8 cellular contexts compared by ENCODE assay signal in the genomic region with DNA sequence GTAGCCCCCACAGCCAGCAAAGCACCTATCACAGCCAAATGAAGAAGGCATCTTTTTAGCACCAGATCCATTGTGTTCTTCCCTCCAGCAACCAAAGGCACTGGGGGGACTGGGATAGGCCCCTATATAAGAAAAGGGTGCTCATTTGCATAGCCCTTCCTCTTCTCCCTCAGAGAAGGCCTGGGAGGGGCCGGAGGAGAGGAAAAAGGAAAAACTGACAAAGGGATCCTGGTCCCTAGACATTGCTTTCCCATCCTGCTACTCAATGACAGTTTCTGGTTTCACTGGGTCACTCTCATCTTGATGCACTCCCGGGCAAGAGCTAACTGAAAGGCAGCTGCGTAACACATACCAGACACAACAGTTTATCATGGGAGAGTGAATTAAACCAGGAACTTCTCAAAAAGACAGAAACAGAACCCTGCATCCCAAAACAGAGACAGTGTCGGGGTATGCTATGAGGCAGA. TPM values are rescaled to one million over a fixed set of nuclear protein-coding genes. Genes with fewer than 3 reads are reported as not detected.
DNase-seq lines count a peak whose midpoint lies in the region; ATAC-seq and TF ChIP-seq lines count a peak whose summit lies in the region.

A gene (minus strand): TSS at position 102 of the 467 bp plus-strand sequence. CDS start 31 bp downstream, at position 71.

- peak within 1 kb of the TSS; percentile 88 for H3K27ac Mint-ChIP-seq in T-helper 2 cell treated with Interferon-gamma antibody and Interleukin-4, amounts not matched to agents 5 μg/mL and 100 μg/mL, for 36 hours
- H3K27ac Mint-ChIP-seq in progenitor cell of endocrine pancreas: peak within 1 kb of the TSS; percentile 95

- ATAC-seq in gastroesophageal sphincter (peak; percentile 18), HG02884 (IDR thresholded peaks at IDR 0.05; ENCODE audit: unreplicated experiment) (no peak)

- H3K27me3 Mint-ChIP-seq in T-helper 2 cell treated with Interferon-gamma antibody and Interleukin-4, amounts not matched to agents 5 μg/mL and 100 μg/mL, for 36 hours (ENCODE audit: low read depth): no peaks in the 10 kb centered on the region
- no peaks in the 10 kb centered on the region for H3K27me3 Mint-ChIP-seq in progenitor cell of endocrine pancreas

- no peak for DNase-seq in T-helper 2 cell treated with Interferon-gamma antibody and Interleukin-4, amounts not matched to agents 5 μg/mL and 100 μg/mL, for 36 hours (ENCODE audit: low spot score)
- DNase-seq in T-helper 2 cell: no peak
- DNase-seq in progenitor cell of endocrine pancreas (ENCODE audit: low spot score, unreplicated experiment): no peak
- DNase-seq in GOT3 (lab: John Stamatoyannopoulos, UW): no peak
- DNase-seq in GF-D8 (lab: John Stamatoyannopoulos, UW): no peak

- H3K9me3 ChIP-seq in gastroesophageal sphincter: no peaks in the 10 kb centered on the region

- TF ChIP-seq EP300 in gastroesophageal sphincter (IDR thresholded peaks at IDR 0.05): no peak

- H3K4me3 Mint-ChIP-seq in T-helper 2 cell treated with Interferon-gamma antibody and Interleukin-4, amounts not matched to agents 5 μg/mL and 100 μg/mL, for 36 hours: peak within 1 kb of the TSS; percentile 99
- peak within 1 kb of the TSS; percentile 97 for H3K4me3 Mint-ChIP-seq in progenitor cell of endocrine pancreas (ENCODE audit: low read depth)

- H3K27me3 ChIP-seq in gastroesophageal sphincter: no peaks in the 10 kb centered on the region

- TF ChIP-seq POLR2A in gastroesophageal sphincter (IDR thresholded peaks at IDR 0.05): no peak

- 0 to 20% methylated on average over 3 of the region's 4 CpGs for WGBS in gastroesophageal sphincter (ENCODE audit: low coverage in 1 of 2), 2 donors

- peaks cover 21% of the 10 kb centered on the region for H3K36me3 Mint-ChIP-seq in T-helper 2 cell treated with Interferon-gamma antibody and Interleukin-4, amounts not matched to agents 5 μg/mL and 100 μg/mL, for 36 hours (ENCODE audit: low read depth)
- peaks cover 2% of the 10 kb centered on the region for H3K36me3 Mint-ChIP-seq in progenitor cell of endocrine pancreas (ENCODE audit: insufficient read depth)

- H3K9me3 Mint-ChIP-seq in T-helper 2 cell treated with Interferon-gamma antibody and Interleukin-4, amounts not matched to agents 5 μg/mL and 100 μg/mL, for 36 hours: no peaks in the 10 kb centered on the region
- H3K9me3 Mint-ChIP-seq in progenitor cell of endocrine pancreas (ENCODE audit: low read depth): no peaks in the 10 kb centered on the region

- peaks cover 0 to 25% of the 10 kb centered on the region in 2 donors for H3K36me3 ChIP-seq in gastroesophageal sphincter

- H3K4me1 ChIP-seq in gastroesophageal sphincter: peaks cover 0 to 32% (median 2%) of the 10 kb centered on the region in 3 donors

- H3K27ac ChIP-seq in VCaP (peak within 1 kb of the TSS; percentile 82), gastroesophageal sphincter (peak within 1 kb of the TSS; percentile 68 to 91 (median 88))

- TF ChIP-seq CTCF in VCaP (conservative IDR thresholded peaks at IDR 0.05) (no peak), gastroesophageal sphincter (IDR thresholded peaks at IDR 0.05) (no peak), progenitor cell of endocrine pancreas (IDR thresholded peaks at IDR 0.05; ENCODE audit: unreplicated experiment) (no peak)

- peak within 1 kb of the TSS; percentile 91 to 93 for H3K4me3 ChIP-seq in gastroesophageal sphincter

- H3K4me1 Mint-ChIP-seq in T-helper 2 cell treated with Interferon-gamma antibody and Interleukin-4, amounts not matched to agents 5 μg/mL and 100 μg/mL, for 36 hours (ENCODE audit: low read depth): peaks cover 24% of the 10 kb centered on the region
- peaks cover 30% of the 10 kb centered on the region for H3K4me1 Mint-ChIP-seq in progenitor cell of endocrine pancreas (ENCODE audit: low read depth)

RNA-seq across cellular contexts. Expression of the gene that starts here (rescaled TPM):
- total RNA-seq in gastroesophageal sphincter (1 to 10 TPM in 1 of 4 donors, under 1 TPM in 2, not detected in 1; 0.20 to 4.7 (median 0.67) TPM), progenitor cell of endocrine pancreas (3.7 and 6.3 TPM in 2 replicates)
